In genomic region chr20:45872626-45873025, GRCh38 we compare ENCODE assay signal across 16 cellular contexts.
"Had no signal": no experiment of that assay in that cellular context is flagged by ENCODE, and none has a peak within 500 bp of the region (broad histone marks: within the 10 kb centered on the region; RNA-seq: fewer than 3 reads in every experiment).

No MANE protein-coding gene starts in this region.

- H3K9me3 ChIP-seq: body of pancreas, left lung, thyroid gland had no signal

- DNase-seq: activated gamma-delta T cell treated with Interleukin-2 at 50 U/mL for 16 hours; activated T-cell treated with anti-CD3 and anti-CD28 coated beads, Interleukin-2, amount 50 U/mL, for 1 hour; anterior cingulate cortex; body of pancreas; erythroblast; foreskin keratinocyte; kidney glomerular epithelial cell; left lung; naive thymus-derived CD8-positive, alpha-beta T cell; stimulated activated CD4-positive, alpha-beta T cell treated with anti-CD3 and anti-CD28 coated beads, Interleukin-12 subunit alpha, Interleukin-12 subunit beta, amount 100 ng/mL, for 4 hours; stimulated activated CD4-positive, alpha-beta T cell treated with anti-CD3 and anti-CD28 coated beads, Interleukin-4, amount 100 ng/mL, for 4 hours; substantia nigra; thyroid gland; WERI-Rb-1 had no signal

- H3K4me1 ChIP-seq: body of pancreas, left lung, neural progenitor cell, thyroid gland had no signal

- H3K4me2 ChIP-seq: neural progenitor cell had no signal

- H3K36me3 ChIP-seq: neural progenitor cell, WERI-Rb-1 had no signal

- H3K27ac ChIP-seq: body of pancreas, foreskin keratinocyte, left lung, neural progenitor cell, thyroid gland had no signal

- H2AFZ ChIP-seq: neural progenitor cell had no signal

- H3K4me3 ChIP-seq: body of pancreas, left lung, lung, neural progenitor cell, thyroid gland had no signal

- H3K9ac ChIP-seq: neural progenitor cell had no signal

- H3K27me3 ChIP-seq: body of pancreas, foreskin keratinocyte, left lung, neural progenitor cell, thyroid gland had no signal

- ATAC-seq: body of pancreas; foreskin keratinocyte; left lung; naive thymus-derived CD8-positive, alpha-beta T cell had no signal
